In genomic region chr16:58280846-58281301, GRCh38 we compare ENCODE assay signal across 19 cellular contexts. TPM values are rescaled to one million over a fixed set of nuclear protein-coding genes. Genes with fewer than 3 reads are reported as not detected.
DNase-seq lines count a peak whose midpoint lies in the region; ATAC-seq, FAIRE-seq and TF ChIP-seq lines count a peak whose summit lies in the region.
"Had no signal": no experiment of that assay in that cellular context is flagged by ENCODE, and none has a peak within 500 bp of the region (broad histone marks: within the 10 kb centered on the region; RNA-seq: fewer than 3 reads in every experiment).

No MANE protein-coding gene starts in this region.

- H3K23ac ChIP-seq in mesenchymal stem cell (ENCODE audit: low read length in 2 of 2): no peak overlapping the region

- H2BK5ac ChIP-seq in mesenchymal stem cell (ENCODE audit: low read depth, low read length, poor library complexity, severe bottlenecking): no peak overlapping the region

- no peak overlapping the region for H2AK5ac ChIP-seq in mesenchymal stem cell (ENCODE audit: low read length, severe bottlenecking)

- intact Hi-C loops in Calu3 (cut with micrococcal nuclease; ENCODE audit: unreplicated experiment): no loop called here

- H3K4me3 Mint-ChIP-seq in Calu3 (ENCODE audit: low read depth, unreplicated experiment) (no peak overlapping the region), WTC11 (no peak overlapping the region)
- H3K4me3 Mint-ChIP-seq: activated B cell treated with CpG ODN at 0.5 μM for 24 hours; activated naive CD8-positive, alpha-beta T cell treated with anti-CD3 and anti-CD28 coated beads, Interleukin-2, amount 10 ng/mL, durations not matched to agents 7 days and 5 days; CD4-positive, CD25-positive, alpha-beta regulatory T cell; stimulated activated memory B cell treated with anti-CD40 and anti-IgM and Interleukin-4, amounts not matched to agents 10 μg/mL and 1 μg/mL and 100 μg/mL, for 72 hours had no signal

- H3K4me2 ChIP-seq in mesenchymal stem cell (ENCODE audit: low read length, poor library complexity, severe bottlenecking): no peak overlapping the region

- H3K36me3 Mint-ChIP-seq in Calu3 (ENCODE audit: insufficient read depth, unreplicated experiment): no peaks in the 10 kb centered on the region
- H3K36me3 Mint-ChIP-seq in WTC11: no peaks in the 10 kb centered on the region
- H3K36me3 Mint-ChIP-seq: activated naive CD8-positive, alpha-beta T cell treated with anti-CD3 and anti-CD28 coated beads, Interleukin-2, amount 10 ng/mL, durations not matched to agents 7 days and 5 days; CD4-positive, CD25-positive, alpha-beta regulatory T cell; stimulated activated memory B cell treated with anti-CD40 and anti-IgM and Interleukin-4, amounts not matched to agents 10 μg/mL and 1 μg/mL and 100 μg/mL, for 72 hours had no signal

- H3K4me1 Mint-ChIP-seq in Calu3 (ENCODE audit: low read depth, unreplicated experiment) (peaks cover 12% of the 10 kb centered on the region), WTC11 (peaks cover 38% of the 10 kb centered on the region)
- H3K4me1 Mint-ChIP-seq: activated B cell treated with CpG ODN at 0.5 μM for 24 hours; activated naive CD8-positive, alpha-beta T cell treated with anti-CD3 and anti-CD28 coated beads, Interleukin-2, amount 10 ng/mL, durations not matched to agents 7 days and 5 days; CD4-positive, CD25-positive, alpha-beta regulatory T cell; stimulated activated memory B cell treated with anti-CD40 and anti-IgM and Interleukin-4, amounts not matched to agents 10 μg/mL and 1 μg/mL and 100 μg/mL, for 72 hours had no signal

- no peaks in the 10 kb centered on the region for H3K79me1 ChIP-seq in mesenchymal stem cell (replicated peaks; ENCODE audit: low read length, poor library complexity, severe bottlenecking)

- H4K8ac ChIP-seq in mesenchymal stem cell (ENCODE audit: low read length): no peak overlapping the region

- H3K36me3 ChIP-seq in mesenchymal stem cell (ENCODE audit: control insufficient read depth in 1 of 2, insufficient read depth in 2 of 2, low read depth in 1 of 2, low read length in 2 of 2): no peaks in the 10 kb centered on the region
- H3K36me3 ChIP-seq: SJSA1 had no signal

- H3K27ac Mint-ChIP-seq in Calu3 (ENCODE audit: unreplicated experiment) (peak overlapping the region; percentile 51), WTC11 (no peak overlapping the region; the same call in 1 of the 2 replicates)
- H3K27ac Mint-ChIP-seq: activated B cell treated with CpG ODN at 0.5 μM for 24 hours; activated naive CD8-positive, alpha-beta T cell treated with anti-CD3 and anti-CD28 coated beads, Interleukin-2, amount 10 ng/mL, durations not matched to agents 7 days and 5 days; CD4-positive, CD25-positive, alpha-beta regulatory T cell; stimulated activated memory B cell treated with anti-CD40 and anti-IgM and Interleukin-4, amounts not matched to agents 10 μg/mL and 1 μg/mL and 100 μg/mL, for 72 hours had no signal

- H3K18ac ChIP-seq in mesenchymal stem cell (ENCODE audit: low read depth in 1 of 2, low read length in 2 of 2): no peak overlapping the region

- no peaks in the 10 kb centered on the region for H3K27me3 Mint-ChIP-seq in Calu3 (ENCODE audit: unreplicated experiment)
- H3K27me3 Mint-ChIP-seq in WTC11 (ENCODE audit: low read depth): no peaks in the 10 kb centered on the region
- H3K27me3 Mint-ChIP-seq: activated B cell treated with CpG ODN at 0.5 μM for 24 hours; stimulated activated memory B cell treated with anti-CD40 and anti-IgM and Interleukin-4, amounts not matched to agents 10 μg/mL and 1 μg/mL and 100 μg/mL, for 72 hours had no signal

- no peak for FAIRE-seq in HTR-8/SVneo (lab: Jason Lieb, UNC)

- no peak overlapping the region for H2BK120ac ChIP-seq in mesenchymal stem cell (ENCODE audit: low read depth, low read length)

- 79% methylated on average over 3 of the region's 3 CpGs for WGBS in mesenchymal stem cell

- H4K91ac ChIP-seq in mesenchymal stem cell (ENCODE audit: low read length): no peak overlapping the region

- CTCF ChIA-PET in Calu3 (lab: Charles Lee): interaction anchor here (1.0 to 1.5 kb wide), 2 partner anchors 18 to 32 kb away, joined by 3 to 5 read pairs; a partner anchor contains a TSS
- CTCF ChIA-PET in WTC11 (lab: Charles Lee): interaction anchor here (1.1 to 1.2 kb wide), 2 partner anchors 19 to 51 kb away, joined by 3 to 6 read pairs; no protein-coding TSS in a partner anchor

- POLR2A ChIA-PET in WTC11 (lab: Charles Lee): no interaction called here

- no peak overlapping the region for H2AFZ ChIP-seq in mesenchymal stem cell (ENCODE audit: low read depth, low read length)

- H3K9me3 ChIP-seq in mesenchymal stem cell (ENCODE audit: control insufficient read depth, low read length): no peaks in the 10 kb centered on the region
- H3K9me3 ChIP-seq: SJSA1 had no signal

- peaks cover 0 to under 1% of the 10 kb centered on the region in 2 experiments for H3K27me3 ChIP-seq in mesenchymal stem cell (ENCODE audit: control insufficient read depth in 1 of 2, insufficient read depth in 1 of 2, low read length in 2 of 2)
- H3K27me3 ChIP-seq: SJSA1 had no signal

- H2BK12ac ChIP-seq in mesenchymal stem cell (ENCODE audit: low read length in 2 of 2): no peak overlapping the region

- no peak overlapping the region for H2BK15ac ChIP-seq in mesenchymal stem cell (ENCODE audit: low read depth, poor library complexity, severe bottlenecking)

- H3K4me1 ChIP-seq in mesenchymal stem cell (ENCODE audit: control insufficient read depth, insufficient read depth, low read depth, low read length): no peaks in the 10 kb centered on the region
- H3K4me1 ChIP-seq: SJSA1 had no signal

- DNase-seq in Calu3 (peak; percentile 21), HTR-8/SVneo (ENCODE audit: insufficient read length, low spot score) (peak; percentile 43), WTC11 (ENCODE audit: low spot score) (no peak), mesenchymal stem cell (no peak), pons (ENCODE audit: low spot score) (no peak), NCI-H1105 treated with DMSO at 0.1 percent for 48 hours (lab: John Stamatoyannopoulos, UW) (no peak)
- no peak for DNase-seq in central memory CD4-positive, alpha-beta T cell
- DNase-seq: activated B cell treated with CpG ODN at 0.5 μM for 24 hours; activated naive CD8-positive, alpha-beta T cell treated with anti-CD3 and anti-CD28 coated beads, Interleukin-2, amount 10 ng/mL, durations not matched to agents 7 days and 5 days; CD4-positive, CD25-positive, alpha-beta regulatory T cell; foreskin melanocyte; kidney glomerular epithelial cell; NCI-H1417 treated with DMSO at 0.1 percent for 48 hours; NCI-H748 treated with DMSO at 0.1 percent for 48 hours; retina; stimulated activated CD4-positive, alpha-beta T cell treated with anti-CD3 and anti-CD28 coated beads, Interleukin-4, amount 100 ng/mL, for 1 hour had no signal

- H3K9me3 Mint-ChIP-seq in Calu3 (ENCODE audit: low read depth, unreplicated experiment) (no peaks in the 10 kb centered on the region), WTC11 (no peaks in the 10 kb centered on the region)
- H3K9me3 Mint-ChIP-seq: activated B cell treated with CpG ODN at 0.5 μM for 24 hours; activated naive CD8-positive, alpha-beta T cell treated with anti-CD3 and anti-CD28 coated beads, Interleukin-2, amount 10 ng/mL, durations not matched to agents 7 days and 5 days; stimulated activated memory B cell treated with anti-CD40 and anti-IgM and Interleukin-4, amounts not matched to agents 10 μg/mL and 1 μg/mL and 100 μg/mL, for 72 hours had no signal

- no TSS peak for BruUV-seq in Calu3 (replicated peaks; lab: Mats Ljungman, UMichigan)

- ATAC-seq in WTC11: peak; percentile 80
- ATAC-seq in HG03159 (IDR thresholded peaks at IDR 0.05; ENCODE audit: unreplicated experiment): no peak
- ATAC-seq: stimulated activated memory B cell treated with anti-CD40 and anti-IgM and Interleukin-4, amounts not matched to agents 10 μg/mL and 1 μg/mL and 100 μg/mL, for 72 hours had no signal

- no peak for TF ChIP-seq CTCF in Calu3 (IDR thresholded peaks at IDR 0.05; ENCODE audit: unreplicated experiment)
- no peak for TF ChIP-seq CTCF in WTC11 (IDR thresholded peaks at IDR 0.05)

- H3K27ac ChIP-seq in mesenchymal stem cell (ENCODE audit: low read length, poor library complexity, severe bottlenecking): peak overlapping the region; percentile 13
- H3K27ac ChIP-seq: SJSA1 had no signal

- no peak overlapping the region for H3K4ac ChIP-seq in mesenchymal stem cell (ENCODE audit: low read depth in 1 of 2, low read length in 2 of 2)

- no peak overlapping the region for H3K9ac ChIP-seq in mesenchymal stem cell (ENCODE audit: low read length)

- H3K4me3 ChIP-seq in mesenchymal stem cell (ENCODE audit: insufficient read depth in 1 of 2, low read depth in 1 of 2, low read length in 2 of 2): no peak overlapping the region
- H3K4me3 ChIP-seq: SJSA1 had no signal

- H3K14ac ChIP-seq in mesenchymal stem cell (ENCODE audit: low read length in 2 of 2): no peak overlapping the region

TF ChIP-seq in WTC11, 78 proteins besides CTCF, POLR2A, EP300 and RAD21 (continues in another document):
- no peak for TF ChIP-seq KAT7 (CRISPR knock-in tag; IDR thresholded peaks at IDR 0.05; ENCODE audit: borderline replicate concordance)
- no peak for TF ChIP-seq CREM (CRISPR knock-in tag; IDR thresholded peaks at IDR 0.05)
- TF ChIP-seq HMGXB4 (CRISPR knock-in tag; IDR thresholded peaks at IDR 0.05): no peak

RNA-seq across cellular contexts. Expression of gene PRSS54, which starts 14.0 kb away (rescaled TPM):
- not detected in 2 replicates for total RNA-seq in Calu3 (2022)
- not detected in 3 replicates for total RNA-seq in WTC11 (2021)
- polyA plus RNA-seq in mesenchymal stem cell (2013, experiment 1 of 2): not detected
- not detected for polyA plus RNA-seq in mesenchymal stem cell (2013, experiment 2 of 2)
- total RNA-seq: activated B cell treated with CpG ODN at 0.5 μM for 24 hours; activated naive CD8-positive, alpha-beta T cell treated with anti-CD3 and anti-CD28 coated beads, Interleukin-2, amount 10 ng/mL, durations not matched to agents 7 days and 5 days; CD4-positive, CD25-positive, alpha-beta regulatory T cell; SJSA1 had no signal
- polyA plus RNA-seq: CD4-positive, CD25-positive, alpha-beta regulatory T cell had no signal

Comparison
In these comparisons a context has a peak if more than half of its experiments do, and no peak if none do; other contexts are left out.
1. DNase-seq: peak in Calu3 (single experiment) and HTR-8/SVneo (single experiment); none in WTC11 (single experiment), mesenchymal stem cell (single experiment), pons (single experiment), NCI-H1105 treated with DMSO at 0.1 percent for 48 hours (single experiment) and central memory CD4-positive, alpha-beta T cell (single experiment).